ENCODE assay signal across 3 cellular contexts in genomic region chr10:131322575-131322974, GRCh38. TPM values are rescaled to one million over a fixed set of nuclear protein-coding genes. Genes with fewer than 3 reads are reported as not detected.
"Had no signal": no experiment of that assay in that cellular context is flagged by ENCODE, and none has a peak within 500 bp of the region (broad histone marks: within the 10 kb centered on the region; RNA-seq: fewer than 3 reads in every experiment).

No MANE protein-coding gene starts in this region.

RNA-seq across cellular contexts. Expression of gene TCERG1L, which starts 11.1 kb away (rescaled TPM):
- total RNA-seq: LHCN-M2, M059J, MCF 10A had no signal
